Comparison of ENCODE assay signal across 8 cellular contexts in genomic region chr3:52056521-52056967, GRCh38. TPM values are rescaled to one million over a fixed set of nuclear protein-coding genes. Genes with fewer than 3 reads are reported as not detected.
DNase-seq lines count a peak whose midpoint lies in the region; ATAC-seq and TF ChIP-seq lines count a peak whose summit lies in the region.

TSS of gene DUSP7 (minus strand) at chr3:52056571. CDS start at chr3:52056366, 205 bp downstream.

- DNase-seq in NCI-H2227 (lab: John Stamatoyannopoulos, UW; ENCODE audit: unreplicated experiment) (peak; percentile 73), dorsolateral prefrontal cortex (peak in 8 of 10 donors; percentile 64 to 85 (median 73)), lower lobe of right lung (peak; percentile 78), DMS79 treated with DMSO at 0.1 percent for 48 hours (lab: John Stamatoyannopoulos, UW) (no peak)
- DNase-seq in activated CD4-positive, alpha-beta T cell treated with anti-CD3 and anti-CD28 coated beads, Interleukin-2, amount 10 ng/mL, durations not matched to agents 7 days and 5 days = peak; percentile 73
- peak; percentile 46 to 67 for DNase-seq in stimulated activated CD4-positive, alpha-beta T cell treated with anti-CD3 and anti-CD28 coated beads, Interleukin-4, amount 100 ng/mL, for 48 hours (ENCODE audit: low read depth in 2 of 2)

- H3K9me3 Mint-ChIP-seq in activated CD4-positive, alpha-beta T cell treated with anti-CD3 and anti-CD28 coated beads, Interleukin-2, amount 10 ng/mL, durations not matched to agents 7 days and 5 days = no peaks in the 10 kb centered on the region

- peaks cover 39% of the 10 kb centered on the region for H3K4me1 Mint-ChIP-seq in activated CD4-positive, alpha-beta T cell treated with anti-CD3 and anti-CD28 coated beads, Interleukin-2, amount 10 ng/mL, durations not matched to agents 7 days and 5 days

- H3K27me3 ChIP-seq in dorsolateral prefrontal cortex (no peaks in the 10 kb centered on the region), lower lobe of right lung (ENCODE audit: low read depth) (no peaks in the 10 kb centered on the region)

- H3K4me3 ChIP-seq in dorsolateral prefrontal cortex (peak within 1 kb of the TSS; percentile 61 to 98 (median 88)), lower lobe of right lung (peak within 1 kb of the TSS; percentile 78)

- intact Hi-C loops in dorsolateral prefrontal cortex (cut with DNase I) (loop anchor here (2.0 to 10.0 kb wide), 4 partner anchors 64 to 141 kb away; partner anchors contain the start of genes ALAS1 (in 1 of the 2), PARP3 (in 1 of the 2) and RRP9 (in 1 of the 2)), lower lobe of right lung (cut with DNase I) (no loop called here)

- peaks cover 22% of the 10 kb centered on the region for H3K36me3 ChIP-seq in lower lobe of right lung

- H3K27me3 Mint-ChIP-seq in activated CD4-positive, alpha-beta T cell treated with anti-CD3 and anti-CD28 coated beads, Interleukin-2, amount 10 ng/mL, durations not matched to agents 7 days and 5 days = no peaks in the 10 kb centered on the region

- H3K4me3 Mint-ChIP-seq in activated CD4-positive, alpha-beta T cell treated with anti-CD3 and anti-CD28 coated beads, Interleukin-2, amount 10 ng/mL, durations not matched to agents 7 days and 5 days = peak within 1 kb of the TSS; percentile 87

- H3K36me3 Mint-ChIP-seq in activated CD4-positive, alpha-beta T cell treated with anti-CD3 and anti-CD28 coated beads, Interleukin-2, amount 10 ng/mL, durations not matched to agents 7 days and 5 days (ENCODE audit: low read depth) = peaks cover 20% of the 10 kb centered on the region

- H3K9me3 ChIP-seq in lower lobe of right lung = no peaks in the 10 kb centered on the region

- peak; percentile 42 for ATAC-seq in GM18498 (IDR thresholded peaks at IDR 0.05; ENCODE audit: unreplicated experiment)
- ATAC-seq in HG02763 (IDR thresholded peaks at IDR 0.05; ENCODE audit: unreplicated experiment) = peak; percentile 38
- peak; percentile 66 to 69 for ATAC-seq in lower lobe of right lung

- peaks cover 45% of the 10 kb centered on the region for H3K4me1 ChIP-seq in lower lobe of right lung

- POLR2A ChIA-PET in activated CD4-positive, alpha-beta T cell treated with anti-CD3 and anti-CD28 coated beads, Interleukin-2, amount 10 ng/mL, durations not matched to agents 7 days and 5 days (lab: Charles Lee) = no interaction called here

- peak within 1 kb of the TSS; percentile 73 to 100 (median 98) for H3K27ac ChIP-seq in dorsolateral prefrontal cortex
- peak within 1 kb of the TSS; percentile 90 for H3K27ac ChIP-seq in lower lobe of right lung

- TF ChIP-seq CTCF in dorsolateral prefrontal cortex (IDR thresholded peaks at IDR 0.05 in 54 of 56, conservative IDR thresholded peaks at IDR 0.05 in 2 of 56; ENCODE audit: low read depth in 1 of 56, partially characterized antibody in 56 of 56) (no peak), lower lobe of right lung (IDR thresholded peaks at IDR 0.05) (no peak)

- CTCF ChIA-PET in activated CD4-positive, alpha-beta T cell treated with anti-CD3 and anti-CD28 coated beads, Interleukin-2, amount 10 ng/mL, durations not matched to agents 7 days and 5 days (lab: Charles Lee) = interaction anchor here (0.5 to 2.3 kb wide), 18 partner anchors 13 to 461 kb away, joined by 3 to 12 read pairs (median 4); partner anchors contain the start of genes ACY1, PARP3, RPL29 and RRP9

- peak within 1 kb of the TSS; percentile 95 for H3K27ac Mint-ChIP-seq in activated CD4-positive, alpha-beta T cell treated with anti-CD3 and anti-CD28 coated beads, Interleukin-2, amount 10 ng/mL, durations not matched to agents 7 days and 5 days

RNA-seq across cellular contexts. Expression of gene DUSP7, which starts in this region (rescaled TPM):
- total RNA-seq in activated CD4-positive, alpha-beta T cell treated with anti-CD3 and anti-CD28 coated beads, Interleukin-2, amount 10 ng/mL, durations not matched to agents 7 days and 5 days = 10 to 100 TPM; 38.3 to 42.0 TPM
- total RNA-seq in dorsolateral prefrontal cortex (10 to 100 TPM; 29.0 to 90.9 (median 44.8) TPM), lower lobe of right lung (28.8 TPM)
